In the genomic region with DNA sequence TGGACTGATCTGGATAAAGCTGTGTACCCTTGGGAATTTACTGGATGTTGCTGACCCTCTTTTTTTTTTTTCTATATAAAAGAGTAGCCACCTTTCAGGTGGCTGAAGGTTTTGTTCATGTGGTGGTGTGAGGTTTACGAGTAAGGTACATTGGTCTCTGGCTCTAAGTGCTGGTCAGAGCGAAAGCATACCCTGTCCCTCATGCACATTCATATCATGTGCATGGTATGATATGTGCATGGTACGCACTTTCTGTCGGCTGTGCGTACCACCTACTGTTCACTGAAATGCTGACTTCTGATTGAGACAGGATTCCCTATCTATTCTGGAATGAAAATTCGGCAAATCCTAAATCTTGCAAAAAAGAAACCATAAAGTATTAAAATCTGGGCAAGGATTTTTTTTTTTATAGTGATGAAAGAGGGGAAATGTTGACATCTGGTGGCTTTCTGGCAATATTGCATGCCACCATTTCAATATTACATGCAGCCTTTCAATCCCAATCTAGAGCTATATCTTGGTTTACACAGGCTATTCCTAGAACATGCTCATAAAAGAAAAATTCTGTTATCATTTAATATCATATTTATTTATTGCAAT, we compare ENCODE assay signal across 8 cellular contexts. TPM values are rescaled to one million over a fixed set of nuclear protein-coding genes. Genes with fewer than 3 reads are reported as not detected.
DNase-seq lines count a peak whose midpoint lies in the region; ATAC-seq and TF ChIP-seq lines count a peak whose summit lies in the region.

No MANE protein-coding gene starts in this region.

- ATAC-seq in foreskin keratinocyte, result no peak
- no peak for ATAC-seq in activated T-helper 17 cell treated with anti-CD3 and anti-CD28 coated beads, Interleukin-2, amount 50 U/mL, for 72 hours (replicated peaks)

- no peaks in the 10 kb centered on the region for H3K4me1 Mint-ChIP-seq in activated T-helper 17 cell treated with anti-CD3 and anti-CD28 coated beads, Interleukin-2, amount 50 U/mL, for 72 hours

- H3K27ac Mint-ChIP-seq in activated T-helper 17 cell treated with anti-CD3 and anti-CD28 coated beads, Interleukin-2, amount 50 U/mL, for 72 hours, result no peak overlapping the region

- no peak overlapping the region for H3K27ac ChIP-seq in foreskin keratinocyte

- no peaks in the 10 kb centered on the region for H3K4me1 ChIP-seq in foreskin keratinocyte

- H3K9me3 Mint-ChIP-seq in activated T-helper 17 cell treated with anti-CD3 and anti-CD28 coated beads, Interleukin-2, amount 50 U/mL, for 72 hours, result no peaks in the 10 kb centered on the region

- no peaks in the 10 kb centered on the region for H3K27me3 ChIP-seq in foreskin keratinocyte

- no peak overlapping the region for H3K4me3 Mint-ChIP-seq in activated T-helper 17 cell treated with anti-CD3 and anti-CD28 coated beads, Interleukin-2, amount 50 U/mL, for 72 hours

- DNase-seq in GM03348 (ENCODE audit: low spot score) (peak; percentile 64), HFF-Myc (ENCODE audit: extremely low read depth, low read depth) (no peak), RPMI7951 (ENCODE audit: low read depth) (peak; percentile 13), foreskin keratinocyte (peak in 1 of 2 donors; percentile 6), superior temporal gyrus (ENCODE audit: extremely low spot score) (peak; percentile 73), HuH-7.5 (ENCODE audit: low spot score) (no peak), NCI-H226 (no peak)

- no peak overlapping the region for H3K4me3 ChIP-seq in HFF-Myc (replicated peaks; ENCODE audit: low read depth, low read length)

- H3K36me3 Mint-ChIP-seq in activated T-helper 17 cell treated with anti-CD3 and anti-CD28 coated beads, Interleukin-2, amount 50 U/mL, for 72 hours (ENCODE audit: low read depth), result no peaks in the 10 kb centered on the region

- H3K27me3 Mint-ChIP-seq in activated T-helper 17 cell treated with anti-CD3 and anti-CD28 coated beads, Interleukin-2, amount 50 U/mL, for 72 hours, result peaks cover 7% of the 10 kb centered on the region

- TF ChIP-seq CTCF in HFF-Myc (IDR thresholded peaks at IDR 0.05; ENCODE audit: low read depth, low read length, missing control alignments) (peak; percentile 44), foreskin keratinocyte (conservative IDR thresholded peaks at IDR 0.05) (peak; percentile 73)

RNA-seq across cellular contexts. Expression of a gene that starts 32.8 kb away (rescaled TPM):
- total RNA-seq in RPMI7951 (2014; rRNA removed; shearing (Covaris generic)), result not detected in 2 replicates
- total RNA-seq in foreskin keratinocyte, result 0.78 and 0.85 TPM in 2 replicates
- polyA plus RNA-seq in foreskin keratinocyte, result 0.39 and 0.50 TPM in 2 replicates
- total RNA-seq in activated T-helper 17 cell treated with anti-CD3 and anti-CD28 coated beads, Interleukin-2, amount 50 U/mL, for 72 hours, result 1 to 10 TPM in 1 of 2 donors, under 1 TPM in 1; 0.28 to 2.4 TPM

RNA-seq across cellular contexts. Expression of a gene that starts 54.1 kb away (rescaled TPM):
- total RNA-seq in RPMI7951 (2014; rRNA removed; shearing (Covaris generic)), result 6.2 and 9.5 TPM in 2 replicates
- total RNA-seq in foreskin keratinocyte, result 10.3 and 12.1 TPM in 2 replicates
- polyA plus RNA-seq in foreskin keratinocyte, result 3.7 and 4.3 TPM in 2 replicates
- total RNA-seq in activated T-helper 17 cell treated with anti-CD3 and anti-CD28 coated beads, Interleukin-2, amount 50 U/mL, for 72 hours, result 1 to 10 TPM; 1.9 to 8.2 TPM

Comparison
In these comparisons a context has a peak if more than half of its experiments do, and no peak if none do; other contexts are left out.
1. DNase-seq: peak in GM03348 (single experiment), RPMI7951 (single experiment) and superior temporal gyrus (single experiment); none in HFF-Myc (single experiment), HuH-7.5 (single experiment) and NCI-H226 (single experiment).